15 cellular contexts compared by ENCODE assay signal in genomic region chr9:81032831-81033230, GRCh38.
DNase-seq lines count a peak whose midpoint lies in the region; TF ChIP-seq lines count a peak whose summit lies in the region.
"Had no signal": no experiment of that assay in that cellular context is flagged by ENCODE, and none has a peak within 500 bp of the region (broad histone marks: within the 10 kb centered on the region; RNA-seq: fewer than 3 reads in every experiment).

No MANE protein-coding gene starts in this region.

- H3K27ac Mint-ChIP-seq in progenitor cell of endocrine pancreas = peak overlapping the region; percentile 42
- H3K27ac Mint-ChIP-seq: activated T-cell treated with anti-CD3 and anti-CD28 coated beads, Interleukin-2, amount 50 U/mL, for 24 hours; CD4-positive, alpha-beta T cell had no signal

- no peak overlapping the region for H3K4me3 Mint-ChIP-seq in progenitor cell of endocrine pancreas (ENCODE audit: low read depth)
- H3K4me3 Mint-ChIP-seq: activated T-cell treated with anti-CD3 and anti-CD28 coated beads, Interleukin-2, amount 50 U/mL, for 24 hours; CD4-positive, alpha-beta T cell had no signal

- H3K27me3 Mint-ChIP-seq in progenitor cell of endocrine pancreas = peaks cover 19% of the 10 kb centered on the region
- H3K27me3 Mint-ChIP-seq: activated T-cell treated with anti-CD3 and anti-CD28 coated beads, Interleukin-2, amount 50 U/mL, for 24 hours; CD4-positive, alpha-beta T cell had no signal

- H3K36me3 Mint-ChIP-seq in progenitor cell of endocrine pancreas (ENCODE audit: insufficient read depth) = no peaks in the 10 kb centered on the region

- H3K9me3 Mint-ChIP-seq in progenitor cell of endocrine pancreas (ENCODE audit: low read depth) = no peaks in the 10 kb centered on the region
- H3K9me3 Mint-ChIP-seq: CD4-positive, alpha-beta T cell had no signal

- TF ChIP-seq CTCF in progenitor cell of endocrine pancreas (IDR thresholded peaks at IDR 0.05; ENCODE audit: unreplicated experiment) = no peak
- TF ChIP-seq CTCF in GM10266 (IDR thresholded peaks at IDR 0.05; ENCODE audit: control insufficient read depth, insufficient read depth, low read depth, missing control alignments) = no peak

- DNase-seq in EH (ENCODE audit: low read depth) = peak; percentile 4
- peak; percentile 94 for DNase-seq in RPMI7951 (ENCODE audit: low read depth)
- peak; percentile 76 for DNase-seq in foreskin melanocyte
- no peak for DNase-seq in progenitor cell of endocrine pancreas (ENCODE audit: low spot score, unreplicated experiment)
- no peak for DNase-seq in GM10266 (ENCODE audit: extremely low spot score)
- DNase-seq in NOMO-1 (lab: John Stamatoyannopoulos, UW; ENCODE audit: unreplicated experiment in 2 of 2) = no peak
- DNase-seq in NK-92 treated with Interleukin-12 subunit alpha and Interleukin-12 subunit beta, amount 100 ng/mL, for 24 hours (lab: John Stamatoyannopoulos, UW) = no peak
- no peak for DNase-seq in cerebellar nuclear complex (lab: John Stamatoyannopoulos, UW)
- DNase-seq: activated CD4-positive, alpha-beta T cell treated with anti-CD3 and anti-CD28 coated beads for 4 hours; activated T-cell treated with anti-CD3 and anti-CD28 coated beads, Interleukin-2, amount 50 U/mL, for 24 hours; amniotic stem cell; CD4-positive, alpha-beta T cell; NCI-H345; PC-9; sigmoid colon had no signal

- peaks cover 39% of the 10 kb centered on the region for H3K4me1 Mint-ChIP-seq in progenitor cell of endocrine pancreas (ENCODE audit: low read depth)

Comparison
In these comparisons a context has a peak if more than half of its experiments do, and no peak if none do; other contexts are left out.
1. DNase-seq: peak in EH (single experiment), RPMI7951 (single experiment) and foreskin melanocyte (single experiment); none in progenitor cell of endocrine pancreas (single experiment), GM10266 (single experiment), NOMO-1 (0 of 2), NK-92 treated with Interleukin-12 subunit alpha and Interleukin-12 subunit beta, amount 100 ng/mL, for 24 hours (single experiment) and cerebellar nuclear complex (0 of 2).